10 cellular contexts compared by ENCODE assay signal in the genomic region with DNA sequence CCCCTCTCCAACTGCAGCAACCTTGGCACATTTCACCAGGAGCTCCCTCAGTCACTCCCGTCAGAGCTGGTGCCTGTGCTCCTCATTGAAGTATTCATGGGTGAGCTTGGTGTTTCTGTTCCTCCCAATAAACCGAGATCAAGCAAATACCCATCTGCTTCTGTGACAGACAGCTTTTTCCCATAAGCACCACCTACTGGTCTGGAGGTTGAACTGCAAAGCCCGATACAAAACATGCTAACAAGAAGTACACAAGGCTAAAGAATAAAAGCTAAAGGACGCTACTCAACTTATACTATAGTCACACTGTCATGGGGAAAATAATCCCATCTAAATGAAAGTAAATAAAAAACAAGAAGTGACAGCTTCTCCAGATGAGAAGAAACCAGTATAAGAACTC.
A peak's percentile ranks its signal among the peaks of the same experiment; 100 is the strongest.
DNase-seq lines count a peak whose midpoint lies in the region; ATAC-seq, FAIRE-seq and TF ChIP-seq lines count a peak whose summit lies in the region.
"Had no signal": no experiment of that assay in that cellular context is flagged by ENCODE, and none has a peak within 500 bp of the region (broad histone marks: within the 10 kb centered on the region; RNA-seq: fewer than 3 reads in every experiment).

No MANE protein-coding gene starts in this region.

- no peak overlapping the region for H3K56ac ChIP-seq in H1 (replicated peaks; ENCODE audit: insufficient read length, low read depth, low read length)

- H3K27me3 Mint-ChIP-seq in CD4-positive, alpha-beta T cell, result no peaks in the 10 kb centered on the region
- H3K27me3 Mint-ChIP-seq in Calu3 (ENCODE audit: unreplicated experiment), result no peaks in the 10 kb centered on the region

- POLR2A ChIA-PET in BJ (lab: Charles Lee), result no interaction called here
- POLR2A ChIA-PET in H1 (lab: Charles Lee; ENCODE audit: partially characterized antibody), result no interaction called here
- POLR2A ChIA-PET in CD4-positive, alpha-beta T cell (lab: Charles Lee), result no interaction called here

- WGBS in H1 (ENCODE audit: extremely low coverage in 1 of 2, insufficient coverage in 1 of 2, insufficient read length in 1 of 2, insufficient replicate concordance in 2 of 2, low coverage in 1 of 2, low lambda C conversion rate in 2 of 2, missing lambda C conversion rate in 1 of 2), 2 experiments, result 87% methylated on average over 4 of the region's 4 CpGs; no CpG with 5 or more reads in 1 of the 2 experiments

- CTCF ChIA-PET in BJ (lab: Yijun Ruan, JAX) (interaction anchor here (0.6 to 1.0 kb wide), 2 partner anchors 10 to 527 kb away, joined by 4 read pairs; no protein-coding TSS in a partner anchor), H1 (lab: Charles Lee; ENCODE audit: partially characterized antibody) (interaction anchor here (0.6 to 1.9 kb wide), 32 partner anchors 8 to 432 kb away, joined by 3 to 8 read pairs (median 4); a partner anchor contains a TSS), Calu3 (lab: Charles Lee) (no interaction called here)
- CTCF ChIA-PET in CD4-positive, alpha-beta T cell (lab: Charles Lee), result interaction anchor here (0.9 kb wide), 1 partner anchor 17 kb away, joined by 5 read pairs; no protein-coding TSS in a partner anchor

- H3K23ac ChIP-seq in H1 (ENCODE audit: insufficient read length), result no peak overlapping the region

- no peaks in the 10 kb centered on the region for H3K4me1 Mint-ChIP-seq in CD4-positive, alpha-beta T cell (ENCODE audit: low read depth)
- H3K4me1 Mint-ChIP-seq in Calu3 (ENCODE audit: low read depth, unreplicated experiment), result no peaks in the 10 kb centered on the region

- no peak overlapping the region for H3K14ac ChIP-seq in H1 (ENCODE audit: insufficient read length)

- H3K4me3 ChIP-seq in BJ (ENCODE audit: low read depth, low read length), result no peak overlapping the region
- H3K4me3 ChIP-seq in KMS-11 (IDR thresholded peaks at IDR 0.05; ENCODE audit: insufficient read depth, low read depth, low read length), result no peak overlapping the region
- H3K4me3 ChIP-seq in H1 (ENCODE audit: extremely low read depth in 1 of 4, insufficient read depth in 2 of 4, low read depth in 3 of 4, low read length in 4 of 4), result no peak overlapping the region

- no peak overlapping the region for H2BK12ac ChIP-seq in H1 (ENCODE audit: low read depth, low read length)

- H2BK120ac ChIP-seq in H1 (replicated peaks; ENCODE audit: low read depth, low read length), result no peak overlapping the region

- TF ChIP-seq EP300 in H1 (IDR thresholded peaks at IDR 0.05; ENCODE audit: borderline replicate concordance in 1 of 2, low read depth in 2 of 2, low read length in 2 of 2), result no peak

- H2BK20ac ChIP-seq in H1 (ENCODE audit: low read length), result no peak overlapping the region

- H3K9ac ChIP-seq in KMS-11 (no peak overlapping the region), H1 (replicated peaks in 1 of 4; ENCODE audit: extremely low read depth in 1 of 4, low read depth in 3 of 4, low read length in 3 of 4) (no peak overlapping the region)

- H3K4me3 Mint-ChIP-seq in CD4-positive, alpha-beta T cell, result no peak overlapping the region
- H3K4me3 Mint-ChIP-seq in Calu3 (ENCODE audit: low read depth, unreplicated experiment), result no peak overlapping the region
- H3K4me3 Mint-ChIP-seq: T-helper 2 cell treated with Interferon-gamma antibody and Interleukin-4, amounts not matched to agents 5 μg/mL and 100 μg/mL, for 36 hours had no signal

- no peak overlapping the region for H3K4ac ChIP-seq in H1 (replicated peaks; ENCODE audit: insufficient read length, low read depth, low read length)

- H3K23me2 ChIP-seq in H1 (ENCODE audit: low read depth, low read length), result no peaks in the 10 kb centered on the region

- H3K27ac Mint-ChIP-seq in CD4-positive, alpha-beta T cell, result no peak overlapping the region
- no peak overlapping the region for H3K27ac Mint-ChIP-seq in Calu3 (ENCODE audit: unreplicated experiment)
- H3K27ac Mint-ChIP-seq: T-helper 2 cell treated with Interferon-gamma antibody and Interleukin-4, amounts not matched to agents 5 μg/mL and 100 μg/mL, for 36 hours had no signal

- ATAC-seq in GM18508 (IDR thresholded peaks at IDR 0.05; ENCODE audit: insufficient read depth, unreplicated experiment), result peak; percentile 68
- ATAC-seq in CD4-positive, alpha-beta T cell (ENCODE audit: poor library complexity), result no peak

- TF ChIP-seq CTCF in BJ (IDR thresholded peaks at IDR 0.05; ENCODE audit: insufficient read depth, low read depth, low read length), result peak; percentile 22; the same call in 1 of the 2 replicates
- TF ChIP-seq CTCF in KMS-11 (conservative IDR thresholded peaks at IDR 0.05; ENCODE audit: low read depth, low read length), result peak; percentile 79
- TF ChIP-seq CTCF in H1 (IDR thresholded peaks at IDR 0.05; ENCODE audit: control extremely low read depth in 1 of 3, insufficient read depth in 1 of 3, low read depth in 1 of 3, low read length in 3 of 3), result peak in 2 of 3 experiments; percentile 32 to 53; a peak in 2 of 4 replicates
- TF ChIP-seq CTCF in CD4-positive, alpha-beta T cell (IDR thresholded peaks at IDR 0.05), result no peak
- TF ChIP-seq CTCF in Calu3 (IDR thresholded peaks at IDR 0.05; ENCODE audit: unreplicated experiment), result no peak

- no peaks in the 10 kb centered on the region for H4K20me1 ChIP-seq in KMS-11 (ENCODE audit: insufficient read depth)
- H4K20me1 ChIP-seq in H1 (replicated peaks in 1 of 2; ENCODE audit: control insufficient read depth in 1 of 2, insufficient read depth in 2 of 2, low read length in 2 of 2), result no peaks in the 10 kb centered on the region

- no peak overlapping the region for H2BK5ac ChIP-seq in H1 (ENCODE audit: low read depth, low read length)

- FAIRE-seq in H1 (lab: Jason Lieb, UNC), result peak; percentile 57

- no peak overlapping the region for H2BK15ac ChIP-seq in H1 (ENCODE audit: low read length)

- H3K4me2 ChIP-seq in KMS-11 (no peak overlapping the region; the same call in 1 of the 2 replicates), H1 (ENCODE audit: insufficient read depth in 1 of 2, low read depth in 2 of 2, low read length in 2 of 2) (no peak overlapping the region)

- no peak overlapping the region for H3K27ac ChIP-seq in KMS-11
- no peak overlapping the region for H3K27ac ChIP-seq in H1 (ENCODE audit: low read depth, low read length)
- no peak overlapping the region for H3K27ac ChIP-seq in CD4-positive, alpha-beta T cell (ENCODE audit: low read depth, low read length)

- TF ChIP-seq POLR2A in H1 (IDR thresholded peaks at IDR 0.05; ENCODE audit: control extremely low read depth in 1 of 2, low read depth in 2 of 2, low read length in 2 of 2), result no peak

- no peaks in the 10 kb centered on the region for H3K79me1 ChIP-seq in H1 (ENCODE audit: low read depth, low read length)

- H4K8ac ChIP-seq in H1 (ENCODE audit: extremely low read depth, insufficient read depth, low read length), result no peak overlapping the region

- H2AFZ ChIP-seq in KMS-11 (ENCODE audit: low read depth) (peak overlapping the region; percentile 56), H1 (ENCODE audit: low read length) (no peak overlapping the region)

- intact Hi-C loops in CD4-positive, alpha-beta T cell (cut with DNase I, micrococcal nuclease), result no loop called here
- intact Hi-C loops in Calu3 (cut with micrococcal nuclease; ENCODE audit: unreplicated experiment), result no loop called here

- H3K36me3 ChIP-seq in BJ (ENCODE audit: control insufficient read depth, insufficient read depth, low read length), result no peaks in the 10 kb centered on the region
- no peaks in the 10 kb centered on the region for H3K36me3 ChIP-seq in KMS-11 (ENCODE audit: insufficient read depth)
- H3K36me3 ChIP-seq in H1 (ENCODE audit: control insufficient read depth in 2 of 4, insufficient read depth in 4 of 4, low read length in 3 of 4), result no peaks in the 10 kb centered on the region

- no peaks in the 10 kb centered on the region for H3K36me3 Mint-ChIP-seq in CD4-positive, alpha-beta T cell (ENCODE audit: low read depth)
- H3K36me3 Mint-ChIP-seq in Calu3 (ENCODE audit: insufficient read depth, unreplicated experiment), result no peaks in the 10 kb centered on the region

- H3K27me3 ChIP-seq in BJ (ENCODE audit: control insufficient read depth, insufficient read depth, low read length) (no peaks in the 10 kb centered on the region), KMS-11 (ENCODE audit: insufficient read depth, low read depth) (no peaks in the 10 kb centered on the region), H1 (replicated peaks in 1 of 4; ENCODE audit: control insufficient read depth in 3 of 4, extremely low read depth in 1 of 4, insufficient read depth in 3 of 4, low read length in 3 of 4) (no peaks in the 10 kb centered on the region)
- no peaks in the 10 kb centered on the region for H3K27me3 ChIP-seq in CD4-positive, alpha-beta T cell (ENCODE audit: control insufficient read depth, insufficient read depth, low read length)

- H4K91ac ChIP-seq in H1 (replicated peaks; ENCODE audit: insufficient read length, low read length), result no peak overlapping the region

- no peaks in the 10 kb centered on the region for H3K9me3 Mint-ChIP-seq in CD4-positive, alpha-beta T cell
- no peaks in the 10 kb centered on the region for H3K9me3 Mint-ChIP-seq in Calu3 (ENCODE audit: low read depth, unreplicated experiment)
- H3K9me3 Mint-ChIP-seq: T-helper 2 cell treated with Interferon-gamma antibody and Interleukin-4, amounts not matched to agents 5 μg/mL and 100 μg/mL, for 36 hours had no signal

- no peak overlapping the region for H3K18ac ChIP-seq in H1 (ENCODE audit: extremely low read depth, low read length)

- no TSS peak for BruUV-seq in Calu3 (replicated peaks; lab: Mats Ljungman, UMichigan)

- TF ChIP-seq RAD21 in H1 (IDR thresholded peaks at IDR 0.05 in 1 of 2, conservative IDR thresholded peaks at IDR 0.05 in 1 of 2; ENCODE audit: low read depth in 2 of 2, low read length in 2 of 2), result no peak

- no peak overlapping the region for H2AK5ac ChIP-seq in H1 (ENCODE audit: low read depth, low read length)

- DNase-seq in BJ (ENCODE audit: low read depth), result no peak
- no peak for DNase-seq in H1 (ENCODE audit: low read depth in 1 of 2, low spot score in 2 of 2)
- no peak for DNase-seq in CD4-positive, alpha-beta T cell
- DNase-seq in AG08395 (ENCODE audit: low spot score), result no peak
- no peak for DNase-seq in amniotic stem cell (lab: John Stamatoyannopoulos, UW)
- DNase-seq in Calu3, result no peak
- DNase-seq: islet precursor cell had no signal

- H3K9me3 ChIP-seq in H1 (ENCODE audit: insufficient read depth in 2 of 2, low read depth in 1 of 2, low read length in 1 of 2), result peaks cover 0 to 3% of the 10 kb centered on the region in 2 experiments; a peak in 1 of 4 replicates
- H3K9me3 ChIP-seq in CD4-positive, alpha-beta T cell (ENCODE audit: control insufficient read depth, low read length), result no peaks in the 10 kb centered on the region

- H3K4me1 ChIP-seq in KMS-11 (ENCODE audit: low read depth, poor library complexity, severe bottlenecking), result no peaks in the 10 kb centered on the region
- no peaks in the 10 kb centered on the region; a peak in 2 of 7 replicates for H3K4me1 ChIP-seq in H1 (replicated peaks in 1 of 4; ENCODE audit: control insufficient read depth in 3 of 4, insufficient read depth in 4 of 4, low read length in 3 of 4)

- no peaks in the 10 kb centered on the region for H3K79me2 ChIP-seq in KMS-11 (ENCODE audit: insufficient read depth, low read depth)
- no peaks in the 10 kb centered on the region for H3K79me2 ChIP-seq in H1 (ENCODE audit: control insufficient read depth in 1 of 2, insufficient read depth in 2 of 2, low read length in 2 of 2)

- no peak overlapping the region for H4K5ac ChIP-seq in H1 (ENCODE audit: insufficient read length, low read depth, low read length)

TF ChIP-seq in H1, 55 proteins besides CTCF, POLR2A, EP300 and RAD21 (continues in another document):
- no peak for TF ChIP-seq PHF8 (conservative IDR thresholded peaks at IDR 0.05; ENCODE audit: low read depth, low read length)

Comparison
In these comparisons a context has a peak if more than half of its experiments do, and no peak if none do; other contexts are left out.
1. CTCF ChIP-seq: peak in BJ (single experiment), KMS-11 (single experiment) and H1 (2 of 3); none in CD4-positive, alpha-beta T cell (single experiment) and Calu3 (single experiment).